In the genomic region with DNA sequence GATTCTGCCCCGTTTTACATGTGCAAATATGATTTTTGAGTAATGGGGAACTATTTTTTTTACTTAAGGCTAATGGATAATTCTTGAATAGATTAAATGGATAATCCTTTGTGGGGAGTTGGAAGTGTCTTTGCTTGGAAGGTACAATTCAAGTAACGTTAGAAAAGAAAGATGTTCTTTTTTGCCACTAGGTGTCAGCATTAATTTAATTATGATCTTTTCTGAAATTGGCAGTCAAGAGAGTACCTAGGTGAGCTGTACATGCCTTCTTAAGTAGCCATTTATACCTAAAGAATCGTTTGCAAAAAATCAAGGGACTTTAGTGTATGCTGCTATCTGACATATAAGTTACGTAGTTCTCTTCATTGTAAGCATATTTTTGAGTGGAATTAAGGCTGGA, we compare ENCODE assay signal across 8 cellular contexts. TPM values are rescaled to one million over a fixed set of nuclear protein-coding genes. Genes with fewer than 3 reads are reported as not detected.
DNase-seq lines count a peak whose midpoint lies in the region; ATAC-seq and FAIRE-seq lines count a peak whose summit lies in the region.

No MANE protein-coding gene starts in this region.

- H4K8ac ChIP-seq in mesendoderm (ENCODE audit: low read depth, low read length) = no peak overlapping the region

- H3K27ac ChIP-seq in CD4-positive, CD25-positive, alpha-beta regulatory T cell (ENCODE audit: insufficient read depth, low read length, poor library complexity, severe bottlenecking) = peak overlapping the region; percentile 93
- no peak overlapping the region for H3K27ac ChIP-seq in mesendoderm (ENCODE audit: low read depth, low read length)

- H4K5ac ChIP-seq in mesendoderm (ENCODE audit: low read length) = no peak overlapping the region

- H2BK15ac ChIP-seq in mesendoderm (replicated peaks; ENCODE audit: low read depth) = no peak overlapping the region

- no peaks in the 10 kb centered on the region for H3K9me3 ChIP-seq in CD4-positive, CD25-positive, alpha-beta regulatory T cell (ENCODE audit: control insufficient read depth in 2 of 2, low read length in 2 of 2)

- no peak overlapping the region for H2BK120ac ChIP-seq in mesendoderm (ENCODE audit: low read depth, low read length)

- FAIRE-seq in RCC 7860 (lab: Jason Lieb, UNC) = peak; percentile 93

- no peak overlapping the region for H2BK5ac ChIP-seq in mesendoderm (ENCODE audit: low read length)

- peaks cover 40% of the 10 kb centered on the region for H3K79me2 ChIP-seq in mesendoderm (ENCODE audit: control insufficient read depth, insufficient read depth, low read length)

- peaks cover 22 to 53% (median 40%) of the 10 kb centered on the region in 4 donors for H3K4me1 Mint-ChIP-seq in CD4-positive, CD25-positive, alpha-beta regulatory T cell

- no peak overlapping the region for H3K9ac ChIP-seq in mesendoderm (ENCODE audit: low read length)

- H3K36me3 Mint-ChIP-seq in CD4-positive, CD25-positive, alpha-beta regulatory T cell = peaks cover 7% of the 10 kb centered on the region

- H3K27me3 Mint-ChIP-seq in CD4-positive, CD25-positive, alpha-beta regulatory T cell = peaks cover 11% of the 10 kb centered on the region

- no peak overlapping the region for H3K4ac ChIP-seq in mesendoderm (ENCODE audit: low read depth, low read length)

- H3K4me3 Mint-ChIP-seq in CD4-positive, CD25-positive, alpha-beta regulatory T cell = peak overlapping the region; percentile 73 to 92 (median 84)

- no peak overlapping the region for H3K18ac ChIP-seq in mesendoderm (ENCODE audit: low read length)

- H3K27ac Mint-ChIP-seq in CD4-positive, CD25-positive, alpha-beta regulatory T cell = peak overlapping the region; percentile 28 to 91 (median 63)

- no peak overlapping the region for H3K23ac ChIP-seq in mesendoderm (ENCODE audit: low read length)

- no peak overlapping the region for H3K56ac ChIP-seq in mesendoderm (ENCODE audit: low read length)

- no CpG with 5 or more reads among the region's 4 CpGs for WGBS in mesendoderm (ENCODE audit: extremely low coverage, insufficient coverage, low lambda C conversion rate)

- peak; percentile 32 to 41 for ATAC-seq in CD4-positive, CD25-positive, alpha-beta regulatory T cell (ENCODE audit: low read depth in 2 of 2)
- peak; percentile 32 for ATAC-seq in GM18867 (IDR thresholded peaks at IDR 0.05; ENCODE audit: unreplicated experiment)

- no peak overlapping the region for H2AK5ac ChIP-seq in mesendoderm (ENCODE audit: low read length)

- no peaks in the 10 kb centered on the region for H3K9me3 Mint-ChIP-seq in CD4-positive, CD25-positive, alpha-beta regulatory T cell

- H3K4me2 ChIP-seq in mesendoderm (ENCODE audit: low read length) = no peak overlapping the region

- H3K36me3 ChIP-seq in CD4-positive, CD25-positive, alpha-beta regulatory T cell (ENCODE audit: control insufficient read depth, insufficient read depth, low read length) = peaks cover 13% of the 10 kb centered on the region
- H3K36me3 ChIP-seq in mesendoderm (ENCODE audit: control insufficient read depth, insufficient read depth, low read length) = no peaks in the 10 kb centered on the region

- no peaks in the 10 kb centered on the region for H3K79me1 ChIP-seq in mesendoderm (ENCODE audit: low read length)

- H3K4me1 ChIP-seq in CD4-positive, CD25-positive, alpha-beta regulatory T cell (ENCODE audit: control insufficient read depth, insufficient read depth, low read length, poor library complexity, severe bottlenecking) = peaks cover 32% of the 10 kb centered on the region
- no peaks in the 10 kb centered on the region for H3K4me1 ChIP-seq in mesendoderm (ENCODE audit: control insufficient read depth, low read depth, low read length)

- peak in 2 of 3 donors; percentile 69 to 79 for DNase-seq in CD4-positive, CD25-positive, alpha-beta regulatory T cell
- DNase-seq in LoVo (ENCODE audit: low spot score) (peak; percentile 84), RCC 7860 (ENCODE audit: low spot score) (peak; percentile 73), dedifferentiated amniotic fluid mesenchymal stem cell (ENCODE audit: extremely low spot score) (peak; percentile 61), mesendoderm (peak; percentile 68), amygdala (lab: John Stamatoyannopoulos, UW) (no peak)
- DNase-seq in stimulated activated naive CD4-positive, alpha-beta T cell treated with Interleukin-2 at 50 U/mL for 16 hours (lab: John Stamatoyannopoulos, UW) = no peak

- H3K4me3 ChIP-seq in CD4-positive, CD25-positive, alpha-beta regulatory T cell (ENCODE audit: low read depth, low read length) = peak overlapping the region; percentile 75
- H3K4me3 ChIP-seq in mesendoderm (ENCODE audit: low read length) = no peak overlapping the region

- no peaks in the 10 kb centered on the region for H3K27me3 ChIP-seq in CD4-positive, CD25-positive, alpha-beta regulatory T cell (ENCODE audit: control insufficient read depth, insufficient read depth, low read length)
- no peaks in the 10 kb centered on the region for H3K27me3 ChIP-seq in mesendoderm (ENCODE audit: insufficient read depth, low read length, poor library complexity)

RNA-seq across cellular contexts. Expression of a gene that starts 2.2 kb away (rescaled TPM):
- total RNA-seq in CD4-positive, CD25-positive, alpha-beta regulatory T cell = 32.5 TPM
- 10 to 100 TPM; 13.0 to 17.6 (median 15.5) TPM for polyA plus RNA-seq in CD4-positive, CD25-positive, alpha-beta regulatory T cell
- polyA plus RNA-seq in mesendoderm (2013, experiment 1 of 2) = 22.1 TPM
- 22.0 TPM for polyA plus RNA-seq in mesendoderm (2013, experiment 2 of 2)

Comparison
In these comparisons a context has a peak if more than half of its experiments do, and no peak if none do; other contexts are left out.
1. DNase-seq: peak in CD4-positive, CD25-positive, alpha-beta regulatory T cell (2 of 3), LoVo (single experiment), RCC 7860 (single experiment), dedifferentiated amniotic fluid mesenchymal stem cell (single experiment) and mesendoderm (single experiment); none in amygdala (0 of 56) and stimulated activated naive CD4-positive, alpha-beta T cell treated with Interleukin-2 at 50 U/mL for 16 hours (single experiment).